ENCODE assay signal across 12 cellular contexts in genomic region chr3:173932624-173933023, GRCh38.
DNase-seq lines count a peak whose midpoint lies in the region; ATAC-seq and TF ChIP-seq lines count a peak whose summit lies in the region.
"Had no signal": no experiment of that assay in that cellular context is flagged by ENCODE, and none has a peak within 500 bp of the region (broad histone marks: within the 10 kb centered on the region; RNA-seq: fewer than 3 reads in every experiment).

No MANE protein-coding gene starts in this region.

- no peak for TF ChIP-seq CTCF in HFF-Myc (IDR thresholded peaks at IDR 0.05; ENCODE audit: low read depth, low read length, missing control alignments)
- TF ChIP-seq CTCF in foreskin fibroblast (IDR thresholded peaks at IDR 0.05; ENCODE audit: low read depth, low read length), result no peak

- no peak overlapping the region for H3K4me3 Mint-ChIP-seq in immature natural killer cell
- H3K4me3 Mint-ChIP-seq: dendritic cell treated with granulocyte-macrophage colony-stimulating factor and Interleukin-4, amounts not matched to agents 40 ng/mL and 50 ng/mL, for 4 days; neural crest cell; stimulated activated naive CD8-positive, alpha-beta T cell treated with anti-CD3 and anti-CD28 coated beads, Interleukin-15, Interleukin-2, amounts not matched to agents 100 ng/mL and 50 ng/mL, for 24 hours had no signal

- no peak overlapping the region for H3K4me3 ChIP-seq in HFF-Myc (replicated peaks; ENCODE audit: low read depth, low read length)
- H3K4me3 ChIP-seq in foreskin fibroblast (ENCODE audit: low read depth in 1 of 2, low read length in 2 of 2), result no peak overlapping the region

- H3K4me1 Mint-ChIP-seq in immature natural killer cell, result no peaks in the 10 kb centered on the region

- peaks cover 4 to 24% (median 14%) of the 10 kb centered on the region in 6 donors for H3K9me3 Mint-ChIP-seq in immature natural killer cell
- H3K9me3 Mint-ChIP-seq: dendritic cell treated with granulocyte-macrophage colony-stimulating factor and Interleukin-4, amounts not matched to agents 40 ng/mL and 50 ng/mL, for 4 days; stimulated activated naive CD8-positive, alpha-beta T cell treated with anti-CD3 and anti-CD28 coated beads, Interleukin-15, Interleukin-2, amounts not matched to agents 100 ng/mL and 50 ng/mL, for 24 hours had no signal

- peak; percentile 69 for DNase-seq in COR-L47 (lab: John Stamatoyannopoulos, UW)
- peak; percentile 4 for DNase-seq in HFF-Myc (ENCODE audit: extremely low read depth, low read depth)
- peak; percentile 16 for DNase-seq in NCI-H524 treated with DMSO at 0.1 percent for 48 hours (lab: John Stamatoyannopoulos, UW)
- DNase-seq in foreskin fibroblast, result peak; percentile 61 to 79
- no peak for DNase-seq in mesenteric fat pad (ENCODE audit: low spot score)
- no peak for DNase-seq in immature natural killer cell
- no peak for DNase-seq in pons (ENCODE audit: low spot score)
- DNase-seq: T1000 had no signal

- H3K27ac Mint-ChIP-seq in immature natural killer cell, result no peak overlapping the region
- H3K27ac Mint-ChIP-seq: dendritic cell treated with granulocyte-macrophage colony-stimulating factor and Interleukin-4, amounts not matched to agents 40 ng/mL and 50 ng/mL, for 4 days; stimulated activated naive CD8-positive, alpha-beta T cell treated with anti-CD3 and anti-CD28 coated beads, Interleukin-15, Interleukin-2, amounts not matched to agents 100 ng/mL and 50 ng/mL, for 24 hours had no signal

- ATAC-seq in GM18873 (IDR thresholded peaks at IDR 0.05; ENCODE audit: low FRiP score, unreplicated experiment), result no peak

- H3K27me3 Mint-ChIP-seq in immature natural killer cell (ENCODE audit: low read depth in 3 of 3), result no peaks in the 10 kb centered on the region
- H3K27me3 Mint-ChIP-seq: dendritic cell treated with granulocyte-macrophage colony-stimulating factor and Interleukin-4, amounts not matched to agents 40 ng/mL and 50 ng/mL, for 4 days; stimulated activated naive CD8-positive, alpha-beta T cell treated with anti-CD3 and anti-CD28 coated beads, Interleukin-15, Interleukin-2, amounts not matched to agents 100 ng/mL and 50 ng/mL, for 24 hours had no signal

- no peaks in the 10 kb centered on the region for H3K36me3 Mint-ChIP-seq in immature natural killer cell

Comparison
In these comparisons a context has a peak if more than half of its experiments do, and no peak if none do; other contexts are left out.
1. DNase-seq: peak in COR-L47 (single experiment), HFF-Myc (single experiment), NCI-H524 treated with DMSO at 0.1 percent for 48 hours (single experiment) and foreskin fibroblast (2 of 2); none in mesenteric fat pad (single experiment), immature natural killer cell (0 of 3) and pons (single experiment).